In the genomic region with DNA sequence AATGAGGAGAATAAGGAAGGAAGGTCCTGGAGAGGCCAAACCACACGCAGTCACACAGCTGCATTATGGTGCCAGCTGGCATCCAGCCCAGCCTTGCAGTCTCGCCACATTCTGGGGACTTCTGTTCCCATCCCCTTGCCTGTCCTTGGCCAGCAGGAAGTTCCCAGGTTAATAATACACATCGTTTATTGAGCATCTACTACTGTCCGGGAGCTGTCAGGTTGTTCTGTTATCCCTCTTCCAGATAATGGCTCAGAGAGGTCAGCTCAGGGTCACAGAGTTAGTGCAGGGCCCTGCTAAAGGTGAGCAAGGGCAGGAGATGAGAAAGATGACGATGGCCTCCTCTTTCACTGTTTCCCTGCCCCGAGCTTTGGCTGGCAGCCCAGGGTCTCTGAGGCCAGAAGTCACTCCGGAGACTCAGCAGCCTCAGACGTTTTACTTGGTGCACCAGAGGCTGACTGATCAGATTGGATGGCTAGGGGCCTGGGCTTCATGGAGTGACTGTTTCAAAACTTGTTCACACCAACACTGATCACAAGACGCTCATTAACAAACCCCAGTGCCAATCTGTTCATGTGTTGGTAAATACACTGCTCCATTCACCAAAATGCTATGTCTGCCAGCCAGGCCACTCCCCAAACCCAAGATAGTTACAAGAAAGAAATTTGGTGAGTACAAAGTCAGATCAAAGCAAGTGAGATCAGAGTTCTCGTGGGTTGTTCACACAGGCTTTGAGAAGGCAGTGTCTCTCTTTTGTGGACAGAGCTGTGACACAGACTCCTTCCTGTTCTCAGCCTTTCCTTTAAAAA, we compare ENCODE assay signal across 9 cellular contexts.
DNase-seq lines count a peak whose midpoint lies in the region; ATAC-seq lines count a peak whose summit lies in the region.
"Had no signal": no experiment of that assay in that cellular context is flagged by ENCODE, and none has a peak within 500 bp of the region (broad histone marks: within the 10 kb centered on the region; RNA-seq: fewer than 3 reads in every experiment).

No MANE protein-coding gene starts in this region.

- ATAC-seq in activated naive CD8-positive, alpha-beta T cell treated with anti-CD3 and anti-CD28 coated beads, Interleukin-2, amount 10 ng/mL, durations not matched to agents 7 days and 5 days (ENCODE audit: low read depth) = peak; percentile 98
- no peak for ATAC-seq in HG03460 (IDR thresholded peaks at IDR 0.05; ENCODE audit: unreplicated experiment)

- peak; percentile 72 for DNase-seq in EH (ENCODE audit: low read depth)
- peak; percentile 87 for DNase-seq in NCI-H2029 (lab: John Stamatoyannopoulos, UW)
- no peak for DNase-seq in activated naive CD8-positive, alpha-beta T cell treated with anti-CD3 and anti-CD28 coated beads, Interleukin-2, amount 10 ng/mL, durations not matched to agents 7 days and 5 days
- DNase-seq in iris pigment epithelial cell (ENCODE audit: low read depth) = peak; percentile 59
- no peak for DNase-seq in NCI-H146 (lab: John Stamatoyannopoulos, UW)
- DNase-seq in cerebellar nuclear complex (lab: John Stamatoyannopoulos, UW) = no peak
- no peak for DNase-seq in stimulated activated CD4-positive, alpha-beta T cell treated with anti-CD3 and anti-CD28 coated beads, Interleukin-2, amount 100 ng/mL, for 48 hours

- peaks cover 16% of the 10 kb centered on the region for H3K4me1 Mint-ChIP-seq in activated naive CD8-positive, alpha-beta T cell treated with anti-CD3 and anti-CD28 coated beads, Interleukin-2, amount 10 ng/mL, durations not matched to agents 7 days and 5 days

- POLR2A ChIA-PET in activated naive CD8-positive, alpha-beta T cell treated with anti-CD3 and anti-CD28 coated beads, Interleukin-2, amount 10 ng/mL, durations not matched to agents 7 days and 5 days (lab: Charles Lee) = interaction anchor here (0.5 to 2.1 kb wide), 8 partner anchors 7 to 411 kb away, joined by 3 to 6 read pairs (median 4); partner anchors contain the start of gene RAD52

- peak overlapping the region; percentile 99 for H3K27ac Mint-ChIP-seq in activated naive CD8-positive, alpha-beta T cell treated with anti-CD3 and anti-CD28 coated beads, Interleukin-2, amount 10 ng/mL, durations not matched to agents 7 days and 5 days
- H3K27ac Mint-ChIP-seq: stimulated activated naive CD8-positive, alpha-beta T cell treated with anti-CD3 and anti-CD28 coated beads, Interleukin-15, Interleukin-2, amounts not matched to agents 100 ng/mL and 50 ng/mL, for 24 hours had no signal

- H3K9me3 Mint-ChIP-seq in activated naive CD8-positive, alpha-beta T cell treated with anti-CD3 and anti-CD28 coated beads, Interleukin-2, amount 10 ng/mL, durations not matched to agents 7 days and 5 days = no peaks in the 10 kb centered on the region
- H3K9me3 Mint-ChIP-seq: stimulated activated naive CD8-positive, alpha-beta T cell treated with anti-CD3 and anti-CD28 coated beads, Interleukin-15, Interleukin-2, amounts not matched to agents 100 ng/mL and 50 ng/mL, for 24 hours had no signal

- H3K4me3 Mint-ChIP-seq in activated naive CD8-positive, alpha-beta T cell treated with anti-CD3 and anti-CD28 coated beads, Interleukin-2, amount 10 ng/mL, durations not matched to agents 7 days and 5 days = peak overlapping the region; percentile 80
- H3K4me3 Mint-ChIP-seq: stimulated activated naive CD8-positive, alpha-beta T cell treated with anti-CD3 and anti-CD28 coated beads, Interleukin-15, Interleukin-2, amounts not matched to agents 100 ng/mL and 50 ng/mL, for 24 hours had no signal

- no peaks in the 10 kb centered on the region for H3K36me3 Mint-ChIP-seq in activated naive CD8-positive, alpha-beta T cell treated with anti-CD3 and anti-CD28 coated beads, Interleukin-2, amount 10 ng/mL, durations not matched to agents 7 days and 5 days

- H3K27me3 Mint-ChIP-seq in activated naive CD8-positive, alpha-beta T cell treated with anti-CD3 and anti-CD28 coated beads, Interleukin-2, amount 10 ng/mL, durations not matched to agents 7 days and 5 days = peaks cover 4% of the 10 kb centered on the region

Comparison
In these comparisons a context has a peak if more than half of its experiments do, and no peak if none do; other contexts are left out.
1. DNase-seq: peak in EH (single experiment), NCI-H2029 (single experiment) and iris pigment epithelial cell (single experiment); none in activated naive CD8-positive, alpha-beta T cell treated with anti-CD3 and anti-CD28 coated beads, Interleukin-2, amount 10 ng/mL, durations not matched to agents 7 days and 5 days (single experiment), NCI-H146 (single experiment), cerebellar nuclear complex (0 of 2) and stimulated activated CD4-positive, alpha-beta T cell treated with anti-CD3 and anti-CD28 coated beads, Interleukin-2, amount 100 ng/mL, for 48 hours (0 of 2).